ENCODE assay signal across 1 cellular context in the genomic region with DNA sequence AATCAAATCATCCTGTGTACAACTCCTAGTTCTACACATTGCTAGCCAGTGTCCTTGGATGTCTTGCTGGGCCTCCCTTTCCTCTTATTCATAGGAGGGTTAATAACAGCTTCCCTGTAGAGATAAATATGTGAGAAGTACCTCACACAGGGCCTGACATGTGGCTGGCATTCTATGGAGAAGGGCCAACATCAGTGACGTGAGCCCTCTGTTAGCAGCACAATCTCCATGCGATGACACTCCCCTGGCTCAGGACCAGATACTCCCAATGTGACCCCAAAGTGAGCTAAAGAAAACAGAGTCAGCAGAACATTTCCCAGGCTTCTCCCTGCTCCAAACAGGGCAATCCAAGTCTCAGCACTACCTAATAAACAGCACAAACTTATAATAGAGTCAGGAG.
TF ChIP-seq lines count a peak whose summit lies in the region.

No MANE protein-coding gene starts in this region.

TF ChIP-seq in GM23338, 12 proteins besides CTCF, POLR2A, EP300 and RAD21 (continued from another document):
- TF ChIP-seq, protein P1, sequence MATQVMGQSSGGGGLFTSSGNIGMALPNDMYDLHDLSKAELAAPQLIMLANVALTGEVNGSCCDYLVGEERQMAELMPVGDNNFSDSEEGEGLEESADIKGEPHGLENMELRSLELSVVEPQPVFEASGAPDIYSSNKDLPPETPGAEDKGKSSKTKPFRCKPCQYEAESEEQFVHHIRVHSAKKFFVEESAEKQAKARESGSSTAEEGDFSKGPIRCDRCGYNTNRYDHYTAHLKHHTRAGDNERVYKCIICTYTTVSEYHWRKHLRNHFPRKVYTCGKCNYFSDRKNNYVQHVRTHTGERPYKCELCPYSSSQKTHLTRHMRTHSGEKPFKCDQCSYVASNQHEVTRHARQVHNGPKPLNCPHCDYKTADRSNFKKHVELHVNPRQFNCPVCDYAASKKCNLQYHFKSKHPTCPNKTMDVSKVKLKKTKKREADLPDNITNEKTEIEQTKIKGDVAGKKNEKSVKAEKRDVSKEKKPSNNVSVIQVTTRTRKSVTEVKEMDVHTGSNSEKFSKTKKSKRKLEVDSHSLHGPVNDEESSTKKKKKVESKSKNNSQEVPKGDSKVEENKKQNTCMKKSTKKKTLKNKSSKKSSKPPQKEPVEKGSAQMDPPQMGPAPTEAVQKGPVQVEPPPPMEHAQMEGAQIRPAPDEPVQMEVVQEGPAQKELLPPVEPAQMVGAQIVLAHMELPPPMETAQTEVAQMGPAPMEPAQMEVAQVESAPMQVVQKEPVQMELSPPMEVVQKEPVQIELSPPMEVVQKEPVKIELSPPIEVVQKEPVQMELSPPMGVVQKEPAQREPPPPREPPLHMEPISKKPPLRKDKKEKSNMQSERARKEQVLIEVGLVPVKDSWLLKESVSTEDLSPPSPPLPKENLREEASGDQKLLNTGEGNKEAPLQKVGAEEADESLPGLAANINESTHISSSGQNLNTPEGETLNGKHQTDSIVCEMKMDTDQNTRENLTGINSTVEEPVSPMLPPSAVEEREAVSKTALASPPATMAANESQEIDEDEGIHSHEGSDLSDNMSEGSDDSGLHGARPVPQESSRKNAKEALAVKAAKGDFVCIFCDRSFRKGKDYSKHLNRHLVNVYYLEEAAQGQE (IDR thresholded peaks at IDR 0.05; ENCODE audit: unreplicated experiment) = no peak
- TF ChIP-seq, protein P2, sequence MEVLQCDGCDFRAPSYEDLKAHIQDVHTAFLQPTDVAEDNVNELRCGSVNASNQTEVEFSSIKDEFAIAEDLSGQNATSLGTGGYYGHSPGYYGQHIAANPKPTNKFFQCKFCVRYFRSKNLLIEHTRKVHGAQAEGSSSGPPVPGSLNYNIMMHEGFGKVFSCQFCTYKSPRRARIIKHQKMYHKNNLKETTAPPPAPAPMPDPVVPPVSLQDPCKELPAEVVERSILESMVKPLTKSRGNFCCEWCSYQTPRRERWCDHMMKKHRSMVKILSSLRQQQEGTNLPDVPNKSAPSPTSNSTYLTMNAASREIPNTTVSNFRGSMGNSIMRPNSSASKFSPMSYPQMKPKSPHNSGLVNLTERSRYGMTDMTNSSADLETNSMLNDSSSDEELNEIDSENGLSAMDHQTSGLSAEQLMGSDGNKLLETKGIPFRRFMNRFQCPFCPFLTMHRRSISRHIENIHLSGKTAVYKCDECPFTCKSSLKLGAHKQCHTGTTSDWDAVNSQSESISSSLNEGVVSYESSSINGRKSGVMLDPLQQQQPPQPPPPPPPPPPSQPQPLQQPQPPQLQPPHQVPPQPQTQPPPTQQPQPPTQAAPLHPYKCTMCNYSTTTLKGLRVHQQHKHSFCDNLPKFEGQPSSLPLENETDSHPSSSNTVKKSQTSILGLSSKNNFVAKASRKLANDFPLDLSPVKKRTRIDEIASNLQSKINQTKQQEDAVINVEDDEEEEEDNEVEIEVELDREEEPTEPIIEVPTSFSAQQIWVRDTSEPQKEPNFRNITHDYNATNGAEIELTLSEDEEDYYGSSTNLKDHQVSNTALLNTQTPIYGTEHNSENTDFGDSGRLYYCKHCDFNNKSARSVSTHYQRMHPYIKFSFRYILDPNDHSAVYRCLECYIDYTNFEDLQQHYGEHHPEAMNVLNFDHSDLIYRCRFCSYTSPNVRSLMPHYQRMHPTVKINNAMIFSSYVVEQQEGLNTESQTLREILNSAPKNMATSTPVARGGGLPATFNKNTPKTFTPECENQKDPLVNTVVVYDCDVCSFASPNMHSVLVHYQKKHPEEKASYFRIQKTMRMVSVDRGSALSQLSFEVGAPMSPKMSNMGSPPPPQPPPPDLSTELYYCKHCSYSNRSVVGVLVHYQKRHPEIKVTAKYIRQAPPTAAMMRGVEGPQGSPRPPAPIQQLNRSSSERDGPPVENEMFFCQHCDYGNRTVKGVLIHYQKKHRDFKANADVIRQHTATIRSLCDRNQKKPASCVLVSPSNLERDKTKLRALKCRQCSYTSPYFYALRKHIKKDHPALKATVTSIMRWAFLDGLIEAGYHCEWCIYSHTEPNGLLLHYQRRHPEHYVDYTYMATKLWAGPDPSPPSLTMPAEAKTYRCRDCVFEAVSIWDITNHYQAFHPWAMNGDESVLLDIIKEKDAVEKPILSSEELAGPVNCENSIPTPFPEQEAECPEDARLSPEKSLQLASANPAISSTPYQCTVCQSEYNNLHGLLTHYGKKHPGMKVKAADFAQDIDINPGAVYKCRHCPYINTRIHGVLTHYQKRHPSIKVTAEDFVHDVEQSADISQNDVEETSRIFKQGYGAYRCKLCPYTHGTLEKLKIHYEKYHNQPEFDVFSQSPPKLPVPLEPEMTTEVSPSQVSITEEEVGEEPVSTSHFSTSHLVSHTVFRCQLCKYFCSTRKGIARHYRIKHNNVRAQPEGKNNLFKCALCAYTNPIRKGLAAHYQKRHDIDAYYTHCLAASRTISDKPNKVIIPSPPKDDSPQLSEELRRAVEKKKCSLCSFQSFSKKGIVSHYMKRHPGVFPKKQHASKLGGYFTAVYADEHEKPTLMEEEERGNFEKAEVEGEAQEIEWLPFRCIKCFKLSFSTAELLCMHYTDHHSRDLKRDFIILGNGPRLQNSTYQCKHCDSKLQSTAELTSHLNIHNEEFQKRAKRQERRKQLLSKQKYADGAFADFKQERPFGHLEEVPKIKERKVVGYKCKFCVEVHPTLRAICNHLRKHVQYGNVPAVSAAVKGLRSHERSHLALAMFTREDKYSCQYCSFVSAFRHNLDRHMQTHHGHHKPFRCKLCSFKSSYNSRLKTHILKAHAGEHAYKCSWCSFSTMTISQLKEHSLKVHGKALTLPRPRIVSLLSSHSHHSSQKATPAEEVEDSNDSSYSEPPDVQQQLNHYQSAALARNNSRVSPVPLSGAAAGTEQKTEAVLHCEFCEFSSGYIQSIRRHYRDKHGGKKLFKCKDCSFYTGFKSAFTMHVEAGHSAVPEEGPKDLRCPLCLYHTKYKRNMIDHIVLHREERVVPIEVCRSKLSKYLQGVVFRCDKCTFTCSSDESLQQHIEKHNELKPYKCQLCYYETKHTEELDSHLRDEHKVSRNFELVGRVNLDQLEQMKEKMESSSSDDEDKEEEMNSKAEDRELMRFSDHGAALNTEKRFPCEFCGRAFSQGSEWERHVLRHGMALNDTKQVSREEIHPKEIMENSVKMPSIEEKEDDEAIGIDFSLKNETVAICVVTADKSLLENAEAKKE (CRISPR knock-in tag; IDR thresholded peaks at IDR 0.05) = no peak
- TF ChIP-seq CREB1 (CRISPR knock-in tag; IDR thresholded peaks at IDR 0.05; ENCODE audit: low read depth) (no peak), EZH2phosphoT487 (IDR thresholded peaks at IDR 0.05; ENCODE audit: unreplicated experiment) (no peak), NANOG (IDR thresholded peaks at IDR 0.05; ENCODE audit: borderline replicate concordance) (no peak), POLR2AphosphoS5 (IDR thresholded peaks at IDR 0.05; ENCODE audit: low read depth) (no peak)
